In genomic region chr17:28760561-28760960, GRCh38 we compare ENCODE assay signal across 18 cellular contexts. TPM values are rescaled to one million over a fixed set of nuclear protein-coding genes. Genes with fewer than 3 reads are reported as not detected.
DNase-seq lines count a peak whose midpoint lies in the region; ATAC-seq and TF ChIP-seq lines count a peak whose summit lies in the region.
"Had no signal": no experiment of that assay in that cellular context is flagged by ENCODE, and none has a peak within 500 bp of the region (broad histone marks: within the 10 kb centered on the region; RNA-seq: fewer than 3 reads in every experiment).

No MANE protein-coding gene starts in this region.

- intact Hi-C loops in activated B cell treated with CpG ODN at 0.5 μM for 24 hours (cut with micrococcal nuclease) (loop anchor here (5.0 kb wide), 1 partner anchor 357 kb away; no protein-coding TSS in a partner anchor), prostate gland (cut with DNase I) (loop anchor here (5.0 to 10.0 kb wide), 3 partner anchors 94 to 157 kb away; partner anchors contain the start of genes ERAL1 and FLOT2), Caco-2 (cut with micrococcal nuclease; ENCODE audit: unreplicated experiment) (no loop called here)
- intact Hi-C loops in CD4-positive, alpha-beta T cell (cut with DNase I, micrococcal nuclease): loop anchor here (5.0 to 10.0 kb wide), 3 partner anchors 33 to 354 kb away; partner anchors contain the start of genes NEK8 (in 2 of the 2), TLCD1 (in 2 of the 2) and DHRS13 (in 1 of the 2)

- POLR2A ChIA-PET in activated B cell treated with CpG ODN at 0.5 μM for 24 hours (lab: Charles Lee): interaction anchor here (0.6 to 4.6 kb wide), 4 partner anchors 9 to 136 kb away, joined by 7 to 30 read pairs (median 20); partner anchors contain the start of genes NEK8 and TLCD1
- POLR2A ChIA-PET in CD4-positive, alpha-beta T cell (lab: Charles Lee): interaction anchor here (1.4 kb wide), 1 partner anchor 82 kb away, joined by 3 read pairs; the partner anchor contains the start of gene FAM222B
- POLR2A ChIA-PET in Caco-2 (lab: Charles Lee): no interaction called here

- no peaks in the 10 kb centered on the region for H3K9me3 Mint-ChIP-seq in activated naive CD8-positive, alpha-beta T cell treated with anti-CD3 and anti-CD28 coated beads for 36 hours
- H3K9me3 Mint-ChIP-seq in activated naive CD8-positive, alpha-beta T cell treated with anti-CD3 and anti-CD28 coated beads, Interleukin-2, amount 50 U/mL, for 24 hours: no peaks in the 10 kb centered on the region
- H3K9me3 Mint-ChIP-seq in activated B cell treated with CpG ODN at 0.5 μM for 24 hours (no peaks in the 10 kb centered on the region), Caco-2 (ENCODE audit: unreplicated experiment) (no peaks in the 10 kb centered on the region)
- H3K9me3 Mint-ChIP-seq in CD4-positive, alpha-beta T cell: no peaks in the 10 kb centered on the region
- H3K9me3 Mint-ChIP-seq: activated T-helper 2 cell treated with anti-CD3 and anti-CD28 coated beads, Interferon-gamma antibody, Interleukin-2, Interleukin-4, amounts not matched to agents 10 μg/mL and 5 μg/mL and 100 μg/mL, durations not matched to agents 14 hours and 24 hours and 36 hours; CD4-positive, CD25-positive, alpha-beta regulatory T cell; memory B cell; T-cell had no signal

- no peak for TF ChIP-seq POLR2A in prostate gland (IDR thresholded peaks at IDR 0.05)

- peaks cover 12% of the 10 kb centered on the region for H3K4me1 Mint-ChIP-seq in activated naive CD8-positive, alpha-beta T cell treated with anti-CD3 and anti-CD28 coated beads for 36 hours
- peaks cover 14% of the 10 kb centered on the region for H3K4me1 Mint-ChIP-seq in activated naive CD8-positive, alpha-beta T cell treated with anti-CD3 and anti-CD28 coated beads, Interleukin-2, amount 50 U/mL, for 24 hours
- H3K4me1 Mint-ChIP-seq in activated B cell treated with CpG ODN at 0.5 μM for 24 hours (peaks cover 10% of the 10 kb centered on the region), Caco-2 (ENCODE audit: low read depth, unreplicated experiment) (no peaks in the 10 kb centered on the region)
- peaks cover 8% of the 10 kb centered on the region for H3K4me1 Mint-ChIP-seq in CD4-positive, alpha-beta T cell (ENCODE audit: low read depth)

- H3K27ac ChIP-seq in prostate gland: peak overlapping the region; percentile 50 to 51
- no peak overlapping the region for H3K27ac ChIP-seq in CD4-positive, alpha-beta T cell (ENCODE audit: low read depth, low read length)
- H3K27ac ChIP-seq: right atrium auricular region had no signal

- ATAC-seq in activated naive CD8-positive, alpha-beta T cell treated with anti-CD3 and anti-CD28 coated beads, Interleukin-2, amount 50 U/mL, for 24 hours: no peak
- ATAC-seq in activated B cell treated with CpG ODN at 0.5 μM for 24 hours (ENCODE audit: low read depth): no peak
- no peak for ATAC-seq in CD4-positive, alpha-beta T cell (ENCODE audit: poor library complexity)
- ATAC-seq: T-cell had no signal

- no peak for DNase-seq in activated naive CD8-positive, alpha-beta T cell treated with anti-CD3 and anti-CD28 coated beads for 36 hours
- DNase-seq in activated naive CD8-positive, alpha-beta T cell treated with anti-CD3 and anti-CD28 coated beads, Interleukin-2, amount 50 U/mL, for 24 hours: no peak
- DNase-seq in activated B cell treated with CpG ODN at 0.5 μM for 24 hours (no peak), prostate gland (ENCODE audit: low spot score) (no peak), Caco-2 (no peak), activated gamma-delta T cell (lab: John Stamatoyannopoulos, UW) (no peak)
- no peak for DNase-seq in CD4-positive, alpha-beta T cell
- DNase-seq: ACHN; activated CD8-positive, alpha-beta memory T cell treated with anti-CD3 and anti-CD28 coated beads for 24 hours; amniotic stem cell; CD4-positive, CD25-positive, alpha-beta regulatory T cell; NCI-H226; T-cell had no signal

- H3K36me3 ChIP-seq in prostate gland: no peaks in the 10 kb centered on the region
- peaks cover 3% of the 10 kb centered on the region for H3K36me3 ChIP-seq in Caco-2 (ENCODE audit: control insufficient read depth, insufficient read depth, low read length)

- no peaks in the 10 kb centered on the region for H3K9me3 ChIP-seq in iPS-18c (ENCODE audit: control insufficient read depth, insufficient read depth, low read length)
- no peaks in the 10 kb centered on the region for H3K9me3 ChIP-seq in prostate gland
- H3K9me3 ChIP-seq in CD4-positive, alpha-beta T cell (ENCODE audit: control insufficient read depth, low read length): no peaks in the 10 kb centered on the region
- no peaks in the 10 kb centered on the region for H3K9me3 ChIP-seq in Caco-2
- H3K9me3 ChIP-seq: HAP-1, right atrium auricular region had no signal

- peak overlapping the region; percentile 34; the same call in 1 of the 2 replicates for H3K4me3 ChIP-seq in iPS-18c (ENCODE audit: insufficient read depth, low read depth, low read length)
- no peak overlapping the region for H3K4me3 ChIP-seq in prostate gland
- H3K4me3 ChIP-seq in Caco-2 (ENCODE audit: low read depth, low read length): no peak overlapping the region
- H3K4me3 ChIP-seq: HAP-1, right atrium auricular region had no signal

- H3K27me3 ChIP-seq in prostate gland (replicated peaks; ENCODE audit: insufficient read depth): no peaks in the 10 kb centered on the region
- H3K27me3 ChIP-seq in CD4-positive, alpha-beta T cell (ENCODE audit: control insufficient read depth, insufficient read depth, low read length): no peaks in the 10 kb centered on the region
- H3K27me3 ChIP-seq in Caco-2 (replicated peaks; ENCODE audit: control insufficient read depth, insufficient read depth, low read length): no peaks in the 10 kb centered on the region
- H3K27me3 ChIP-seq: right atrium auricular region had no signal

- no peaks in the 10 kb centered on the region for H3K27me3 Mint-ChIP-seq in activated naive CD8-positive, alpha-beta T cell treated with anti-CD3 and anti-CD28 coated beads for 36 hours
- H3K27me3 Mint-ChIP-seq in activated naive CD8-positive, alpha-beta T cell treated with anti-CD3 and anti-CD28 coated beads, Interleukin-2, amount 50 U/mL, for 24 hours: no peaks in the 10 kb centered on the region
- H3K27me3 Mint-ChIP-seq in activated B cell treated with CpG ODN at 0.5 μM for 24 hours (no peaks in the 10 kb centered on the region), Caco-2 (ENCODE audit: insufficient read depth, unreplicated experiment) (no peaks in the 10 kb centered on the region)
- no peaks in the 10 kb centered on the region for H3K27me3 Mint-ChIP-seq in CD4-positive, alpha-beta T cell
- H3K27me3 Mint-ChIP-seq: CD4-positive, CD25-positive, alpha-beta regulatory T cell; memory B cell; T-cell had no signal

- H3K36me3 Mint-ChIP-seq in activated naive CD8-positive, alpha-beta T cell treated with anti-CD3 and anti-CD28 coated beads for 36 hours: peaks cover 4% of the 10 kb centered on the region
- H3K36me3 Mint-ChIP-seq in activated naive CD8-positive, alpha-beta T cell treated with anti-CD3 and anti-CD28 coated beads, Interleukin-2, amount 50 U/mL, for 24 hours (ENCODE audit: low read depth): peaks cover 18% of the 10 kb centered on the region
- H3K36me3 Mint-ChIP-seq in activated B cell treated with CpG ODN at 0.5 μM for 24 hours (ENCODE audit: low read depth): peaks cover 80% of the 10 kb centered on the region
- H3K36me3 Mint-ChIP-seq in CD4-positive, alpha-beta T cell (ENCODE audit: low read depth): peaks cover 67% of the 10 kb centered on the region
- H3K36me3 Mint-ChIP-seq in Caco-2 (ENCODE audit: insufficient read depth, unreplicated experiment): peaks cover 64% of the 10 kb centered on the region

- peak overlapping the region; percentile 56 for H3K27ac Mint-ChIP-seq in activated naive CD8-positive, alpha-beta T cell treated with anti-CD3 and anti-CD28 coated beads for 36 hours
- no peak overlapping the region for H3K27ac Mint-ChIP-seq in activated naive CD8-positive, alpha-beta T cell treated with anti-CD3 and anti-CD28 coated beads, Interleukin-2, amount 50 U/mL, for 24 hours
- H3K27ac Mint-ChIP-seq in activated B cell treated with CpG ODN at 0.5 μM for 24 hours (peak overlapping the region; percentile 15), Caco-2 (ENCODE audit: unreplicated experiment) (no peak overlapping the region)
- no peak overlapping the region for H3K27ac Mint-ChIP-seq in CD4-positive, alpha-beta T cell
- H3K27ac Mint-ChIP-seq: activated T-helper 2 cell treated with anti-CD3 and anti-CD28 coated beads, Interferon-gamma antibody, Interleukin-2, Interleukin-4, amounts not matched to agents 10 μg/mL and 5 μg/mL and 100 μg/mL, durations not matched to agents 14 hours and 24 hours and 36 hours; CD4-positive, CD25-positive, alpha-beta regulatory T cell; T-cell had no signal

- no peak overlapping the region for H3K4me3 Mint-ChIP-seq in activated naive CD8-positive, alpha-beta T cell treated with anti-CD3 and anti-CD28 coated beads for 36 hours
- no peak overlapping the region for H3K4me3 Mint-ChIP-seq in activated naive CD8-positive, alpha-beta T cell treated with anti-CD3 and anti-CD28 coated beads, Interleukin-2, amount 50 U/mL, for 24 hours
- no peak overlapping the region for H3K4me3 Mint-ChIP-seq in activated B cell treated with CpG ODN at 0.5 μM for 24 hours
- no peak overlapping the region for H3K4me3 Mint-ChIP-seq in CD4-positive, alpha-beta T cell
- no peak overlapping the region for H3K4me3 Mint-ChIP-seq in Caco-2 (ENCODE audit: unreplicated experiment)
- H3K4me3 Mint-ChIP-seq: CD4-positive, CD25-positive, alpha-beta regulatory T cell; memory B cell; T-cell had no signal

- BruUV-seq in Caco-2 (replicated peaks; lab: Mats Ljungman, UMichigan): no TSS peak

- H3K4me1 ChIP-seq in prostate gland (replicated peaks) (peaks cover 10% of the 10 kb centered on the region), Caco-2 (no peaks in the 10 kb centered on the region)
- H3K4me1 ChIP-seq: HAP-1 had no signal

- no peak for TF ChIP-seq CTCF in activated B cell treated with CpG ODN at 0.5 μM for 24 hours (IDR thresholded peaks at IDR 0.05)
- no peak for TF ChIP-seq CTCF in prostate gland (IDR thresholded peaks at IDR 0.05)
- TF ChIP-seq CTCF in CD4-positive, alpha-beta T cell (IDR thresholded peaks at IDR 0.05): no peak
- TF ChIP-seq CTCF in Caco-2 (IDR thresholded peaks at IDR 0.05; ENCODE audit: insufficient read depth in 1 of 2, low read depth in 1 of 2, low read length in 1 of 2, severe bottlenecking in 1 of 2, unreplicated experiment in 1 of 2): no peak

- WGBS in prostate gland: 44% methylated on average over 2 of the region's 2 CpGs

- CTCF ChIA-PET in activated B cell treated with CpG ODN at 0.5 μM for 24 hours (lab: Charles Lee) (interaction anchor here (1.9 to 6.4 kb wide), 4 partner anchors 14 to 193 kb away, joined by 5 to 112 read pairs (median 30); partner anchors contain the start of genes DHRS13, NEK8 and TLCD1), Caco-2 (lab: Charles Lee) (interaction anchor here (1.8 kb wide), 1 partner anchor 10 kb away, joined by 5 read pairs; no protein-coding TSS in a partner anchor)
- CTCF ChIA-PET in CD4-positive, alpha-beta T cell (lab: Charles Lee): interaction anchor here (6.6 kb wide), 1 partner anchor 33 kb away, joined by 70 read pairs; the partner anchor contains the start of genes NEK8 and TLCD1

RNA-seq across cellular contexts. Expression of gene TRAF4, which starts 16.8 kb away (rescaled TPM):
- total RNA-seq in activated naive CD8-positive, alpha-beta T cell treated with anti-CD3 and anti-CD28 coated beads for 36 hours: 100 to 1,000 TPM; 219 to 221 TPM
- total RNA-seq in activated B cell treated with CpG ODN at 0.5 μM for 24 hours: 754 and 903 TPM in 2 replicates
- 10 to 100 TPM; 43.1 to 59.8 TPM for total RNA-seq in prostate gland
- 100 to 1,000 TPM; 411 to 416 TPM for total RNA-seq in CD4-positive, alpha-beta T cell
- total RNA-seq in Caco-2 (2022): 140 and 154 TPM in 2 replicates

RNA-seq across cellular contexts. Expression of gene NEK8, which starts 32.0 kb away (rescaled TPM):
- total RNA-seq in activated naive CD8-positive, alpha-beta T cell treated with anti-CD3 and anti-CD28 coated beads for 36 hours: 1 to 10 TPM; 4.8 to 5.6 TPM
- 24.8 and 29.7 TPM in 2 replicates for total RNA-seq in activated B cell treated with CpG ODN at 0.5 μM for 24 hours
- 10 to 100 TPM in 1 of 2 donors, 1 to 10 TPM in 1; 5.1 to 13.2 TPM for total RNA-seq in prostate gland
- total RNA-seq in CD4-positive, alpha-beta T cell: 1 to 10 TPM; 4.7 to 5.2 TPM
- 11.0 and 13.4 TPM in 2 replicates for total RNA-seq in Caco-2 (2022)

RNA-seq across cellular contexts. Expression of gene TLCD1, which starts 34.5 kb away (rescaled TPM):
- total RNA-seq in activated naive CD8-positive, alpha-beta T cell treated with anti-CD3 and anti-CD28 coated beads for 36 hours: 10 to 100 TPM; 15.5 to 17.8 TPM
- total RNA-seq in activated B cell treated with CpG ODN at 0.5 μM for 24 hours: 40.7 and 41.0 TPM in 2 replicates
- 10 to 100 TPM in 1 of 2 donors, 1 to 10 TPM in 1; 5.3 to 19.6 TPM for total RNA-seq in prostate gland
- total RNA-seq in CD4-positive, alpha-beta T cell: under 1 TPM; 0.39 to 0.60 TPM
- total RNA-seq in Caco-2 (2022): 31.7 and 37.9 TPM in 2 replicates

RNA-seq across cellular contexts. Expression of gene RPL23A, which starts 40.8 kb away (rescaled TPM):
- total RNA-seq in activated naive CD8-positive, alpha-beta T cell treated with anti-CD3 and anti-CD28 coated beads for 36 hours: 1,000 to 10,000 TPM; 2,447 to 2,533 TPM
- total RNA-seq in activated B cell treated with CpG ODN at 0.5 μM for 24 hours (3,189 and 3,657 TPM in 2 replicates), prostate gland (100 to 1,000 TPM; 417 to 657 TPM), Caco-2 (2022) (1,980 and 2,181 TPM in 2 replicates)
- total RNA-seq in CD4-positive, alpha-beta T cell: 1,000 to 10,000 TPM; 3,393 to 3,457 TPM

RNA-seq across cellular contexts. Expression of gene RAB34, which starts 42.9 kb away (rescaled TPM):
- 1 to 10 TPM; 7.6 to 8.2 TPM for total RNA-seq in activated naive CD8-positive, alpha-beta T cell treated with anti-CD3 and anti-CD28 coated beads for 36 hours
- total RNA-seq in activated B cell treated with CpG ODN at 0.5 μM for 24 hours: 21.3 and 23.9 TPM in 2 replicates
- 100 to 1,000 TPM; 165 to 181 TPM for total RNA-seq in prostate gland
- total RNA-seq in CD4-positive, alpha-beta T cell: 10 to 100 TPM; 20.7 to 21.3 TPM
- total RNA-seq in Caco-2 (2022): 1.2 and 1.8 TPM in 2 replicates

Comparison
In these comparisons a context has a peak if more than half of its experiments do, and no peak if none do; other contexts are left out.
1. H3K27ac Mint-ChIP-seq: peak in activated naive CD8-positive, alpha-beta T cell treated with anti-CD3 and anti-CD28 coated beads for 36 hours (single experiment) and activated B cell treated with CpG ODN at 0.5 μM for 24 hours (single experiment); none in activated naive CD8-positive, alpha-beta T cell treated with anti-CD3 and anti-CD28 coated beads, Interleukin-2, amount 50 U/mL, for 24 hours (single experiment), CD4-positive, alpha-beta T cell (single experiment) and Caco-2 (single experiment).